ENCODE assay signal across 21 cellular contexts in the genomic region with DNA sequence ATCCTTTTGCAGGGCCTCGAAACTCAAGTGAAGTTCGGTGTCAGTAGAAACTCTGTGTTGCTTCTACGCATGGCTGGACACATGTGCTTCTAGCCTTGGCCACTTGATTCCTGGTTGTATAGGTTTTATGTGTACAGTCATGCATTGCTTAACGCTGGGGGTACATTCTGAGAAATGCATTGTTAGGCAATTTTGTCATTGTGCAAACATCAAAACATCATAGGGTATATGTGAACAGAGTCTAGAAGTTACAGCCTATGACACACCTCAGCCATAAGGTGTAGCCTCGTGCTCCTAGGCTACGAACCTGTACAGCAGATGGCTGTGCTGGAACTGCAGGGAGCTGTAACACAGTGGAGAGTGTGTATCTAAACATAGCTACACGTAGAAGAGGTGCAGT.
"Had no signal": no experiment of that assay in that cellular context is flagged by ENCODE, and none has a peak within 500 bp of the region (broad histone marks: within the 10 kb centered on the region; RNA-seq: fewer than 3 reads in every experiment).

No MANE protein-coding gene starts in this region.

- DNase-seq: effector CD4-positive, alpha-beta T cell; endodermal cell; gastrocnemius medialis; heart right ventricle; left cardiac atrium; left ventricle myocardium inferior; lower lobe of right lung; mesenchymal stem cell; midbrain; naive B cell; nephron progenitor cell; right cardiac atrium; stimulated activated CD4-positive, alpha-beta T cell treated with anti-CD3 and anti-CD28 coated beads, Interleukin-2, amount 100 ng/mL, for 48 hours; stimulated activated naive CD4-positive, alpha-beta T cell treated with Interleukin-2 at 50 U/mL for 16 hours had no signal

- FAIRE-seq: keratinocyte, urothelium cell line had no signal

- H3K36me3 ChIP-seq: gastrocnemius medialis, heart right ventricle, left ventricle myocardium inferior, lower lobe of right lung, neutrophil had no signal

- H3K4me3 Mint-ChIP-seq: endodermal cell, nephron progenitor cell, type B pancreatic cell had no signal

- H3K27ac ChIP-seq: coronary artery, gastrocnemius medialis, heart right ventricle, left ventricle myocardium inferior, lower lobe of right lung, neutrophil had no signal

- ATAC-seq: esophagus mucosa, gastrocnemius medialis, left cardiac atrium had no signal

- H3K4me1 ChIP-seq: gastrocnemius medialis had no signal

- H3K9me3 ChIP-seq: gastrocnemius medialis, heart right ventricle, left ventricle myocardium inferior, lower lobe of right lung, neutrophil had no signal

- H3K4me3 ChIP-seq: coronary artery, gastrocnemius medialis, left ventricle myocardium inferior, lower lobe of right lung, smooth muscle cell had no signal

- H3K27ac Mint-ChIP-seq: endodermal cell, nephron progenitor cell, type B pancreatic cell had no signal

- H3K36me3 Mint-ChIP-seq: naive B cell, type B pancreatic cell had no signal

- H3K9me3 Mint-ChIP-seq: naive B cell, type B pancreatic cell had no signal

- H3K4me2 ChIP-seq: smooth muscle cell had no signal
